ENCODE assay signal across 8 cellular contexts in the genomic region with DNA sequence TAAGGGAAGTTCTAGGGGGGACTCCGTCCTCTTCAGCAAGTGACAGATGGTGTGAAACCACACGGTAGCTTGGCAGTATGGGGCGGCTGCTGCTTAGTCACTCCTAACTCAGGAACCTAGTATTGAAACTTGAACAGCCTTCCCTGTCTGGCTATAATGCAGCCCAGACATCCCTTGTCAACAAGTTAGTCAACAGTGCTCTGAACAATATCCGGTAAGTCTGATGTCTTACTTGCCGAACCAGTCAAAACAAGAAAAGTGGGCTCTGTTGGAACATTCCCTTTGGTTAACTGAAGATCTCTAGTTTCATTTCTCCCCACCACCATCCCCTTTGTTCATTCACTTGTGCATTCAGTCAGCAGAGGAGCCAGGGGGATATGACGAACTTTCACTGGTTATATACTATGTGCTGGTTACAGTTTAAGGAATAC. TPM values are rescaled to one million over a fixed set of nuclear protein-coding genes. Genes with fewer than 3 reads are reported as not detected.
DNase-seq lines count a peak whose midpoint lies in the region; ATAC-seq and TF ChIP-seq lines count a peak whose summit lies in the region.

No MANE protein-coding gene starts in this region.

- H3K27me3 ChIP-seq in CD4-positive, alpha-beta T cell (ENCODE audit: control insufficient read depth, insufficient read depth, low read length) = no peaks in the 10 kb centered on the region

- no peaks in the 10 kb centered on the region for H3K9me3 ChIP-seq in CD4-positive, alpha-beta T cell (ENCODE audit: control insufficient read depth, low read length)

- TF ChIP-seq CTCF in CD4-positive, alpha-beta T cell (IDR thresholded peaks at IDR 0.05) = no peak

- H3K4me1 Mint-ChIP-seq in CD4-positive, alpha-beta T cell (ENCODE audit: low read depth) = peaks cover 14% of the 10 kb centered on the region
- H3K4me1 Mint-ChIP-seq in activated CD8-positive, alpha-beta T cell treated with anti-CD3 and anti-CD28 coated beads, Interleukin-2, amount 10 ng/mL, durations not matched to agents 7 days and 5 days (ENCODE audit: low read depth) = peaks cover 30% of the 10 kb centered on the region

- peak in 3 of 10 experiments; percentile 6 to 11 (median 7) for DNase-seq in CD4-positive, alpha-beta T cell
- DNase-seq in activated CD8-positive, alpha-beta T cell treated with anti-CD3 and anti-CD28 coated beads, Interleukin-2, amount 10 ng/mL, durations not matched to agents 7 days and 5 days = peak; percentile 69
- peak; percentile 33 for DNase-seq in skeletal muscle cell (ENCODE audit: low read depth)
- no peak for DNase-seq in HCEC 1CT
- DNase-seq in cortex of kidney (lab: John Stamatoyannopoulos, UW) = no peak
- DNase-seq in NCI-H774 (lab: John Stamatoyannopoulos, UW) = no peak

- CTCF ChIA-PET in CD4-positive, alpha-beta T cell (lab: Charles Lee) = no interaction called here
- CTCF ChIA-PET in activated CD8-positive, alpha-beta T cell treated with anti-CD3 and anti-CD28 coated beads, Interleukin-2, amount 10 ng/mL, durations not matched to agents 7 days and 5 days (lab: Charles Lee) = interaction anchor here (0.9 to 4.6 kb wide), 9 partner anchors 8 to 122 kb away, joined by 3 to 25 read pairs (median 4); no protein-coding TSS in a partner anchor

- POLR2A ChIA-PET in CD4-positive, alpha-beta T cell (lab: Charles Lee) = no interaction called here
- POLR2A ChIA-PET in activated CD8-positive, alpha-beta T cell treated with anti-CD3 and anti-CD28 coated beads, Interleukin-2, amount 10 ng/mL, durations not matched to agents 7 days and 5 days (lab: Charles Lee) = interaction anchor here (0.6 kb wide), 1 partner anchor 275 kb away, joined by 4 read pairs; no protein-coding TSS in a partner anchor

- no peak overlapping the region for H3K4me3 ChIP-seq in skeletal muscle cell (ENCODE audit: low read depth, low read length)

- H3K27ac ChIP-seq in CD4-positive, alpha-beta T cell (ENCODE audit: low read depth, low read length) = no peak overlapping the region

- ATAC-seq in CD4-positive, alpha-beta T cell (ENCODE audit: poor library complexity) = peak; percentile 83
- ATAC-seq in GM19438 (IDR thresholded peaks at IDR 0.05; ENCODE audit: low read depth, unreplicated experiment) = peak; percentile 96
- peak; percentile 97 for ATAC-seq in HG03460 (IDR thresholded peaks at IDR 0.05; ENCODE audit: unreplicated experiment)
- ATAC-seq in activated CD8-positive, alpha-beta T cell treated with anti-CD3 and anti-CD28 coated beads, Interleukin-2, amount 10 ng/mL, durations not matched to agents 7 days and 5 days = peak; percentile 97

- no peaks in the 10 kb centered on the region for H3K9me3 Mint-ChIP-seq in CD4-positive, alpha-beta T cell
- no peaks in the 10 kb centered on the region for H3K9me3 Mint-ChIP-seq in activated CD8-positive, alpha-beta T cell treated with anti-CD3 and anti-CD28 coated beads, Interleukin-2, amount 10 ng/mL, durations not matched to agents 7 days and 5 days (ENCODE audit: insufficient read depth)

- H3K27ac Mint-ChIP-seq in CD4-positive, alpha-beta T cell = no peak overlapping the region
- no peak overlapping the region for H3K27ac Mint-ChIP-seq in activated CD8-positive, alpha-beta T cell treated with anti-CD3 and anti-CD28 coated beads, Interleukin-2, amount 10 ng/mL, durations not matched to agents 7 days and 5 days

- intact Hi-C loops in CD4-positive, alpha-beta T cell (cut with DNase I, micrococcal nuclease) = no loop called here

- H3K36me3 Mint-ChIP-seq in CD4-positive, alpha-beta T cell (ENCODE audit: low read depth) = no peaks in the 10 kb centered on the region
- no peaks in the 10 kb centered on the region for H3K36me3 Mint-ChIP-seq in activated CD8-positive, alpha-beta T cell treated with anti-CD3 and anti-CD28 coated beads, Interleukin-2, amount 10 ng/mL, durations not matched to agents 7 days and 5 days (ENCODE audit: low read depth)

- H3K27me3 Mint-ChIP-seq in CD4-positive, alpha-beta T cell = peaks cover 13% of the 10 kb centered on the region
- no peaks in the 10 kb centered on the region for H3K27me3 Mint-ChIP-seq in activated CD8-positive, alpha-beta T cell treated with anti-CD3 and anti-CD28 coated beads, Interleukin-2, amount 10 ng/mL, durations not matched to agents 7 days and 5 days (ENCODE audit: low read depth)

- no peak overlapping the region for H3K4me3 Mint-ChIP-seq in CD4-positive, alpha-beta T cell
- H3K4me3 Mint-ChIP-seq in activated CD8-positive, alpha-beta T cell treated with anti-CD3 and anti-CD28 coated beads, Interleukin-2, amount 10 ng/mL, durations not matched to agents 7 days and 5 days = peak overlapping the region; percentile 1

RNA-seq across cellular contexts. Expression of gene CXCL13, which starts 18.7 kb away (rescaled TPM):
- total RNA-seq in CD4-positive, alpha-beta T cell = not detected
- total RNA-seq in activated CD8-positive, alpha-beta T cell treated with anti-CD3 and anti-CD28 coated beads, Interleukin-2, amount 10 ng/mL, durations not matched to agents 7 days and 5 days = not detected

Comparison
In these comparisons a context has a peak if more than half of its experiments do, and no peak if none do; other contexts are left out.
1. DNase-seq: peak in activated CD8-positive, alpha-beta T cell treated with anti-CD3 and anti-CD28 coated beads, Interleukin-2, amount 10 ng/mL, durations not matched to agents 7 days and 5 days (single experiment) and skeletal muscle cell (single experiment); none in HCEC 1CT (single experiment), cortex of kidney (single experiment) and NCI-H774 (single experiment).
2. Peak in every context shown above with its lines, with median percentiles within 50 percentile points of each other: ATAC-seq.